ENCODE assay signal across 8 cellular contexts in genomic region chr11:66070604-66071325, GRCh38. TPM values are rescaled to one million over a fixed set of nuclear protein-coding genes. Genes with fewer than 3 reads are reported as not detected.
DNase-seq lines count a peak whose midpoint lies in the region; ATAC-seq and TF ChIP-seq lines count a peak whose summit lies in the region.

No MANE protein-coding gene starts in this region.

- H3K36me3 Mint-ChIP-seq in memory B cell: peaks cover 29% of the 10 kb centered on the region

- peaks cover 28% of the 10 kb centered on the region for H3K4me1 ChIP-seq in effector memory CD4-positive, alpha-beta T cell (ENCODE audit: control insufficient read depth, insufficient read depth, low read length, poor library complexity, severe bottlenecking)
- H3K4me1 ChIP-seq in thyroid gland: peaks cover 27 to 31% of the 10 kb centered on the region in 2 donors

- no peak for TF ChIP-seq POLR2A in thyroid gland (IDR thresholded peaks at IDR 0.05)

- H3K4me1 Mint-ChIP-seq in memory B cell: peaks cover 50% of the 10 kb centered on the region

- H3K9me3 Mint-ChIP-seq in memory B cell: no peaks in the 10 kb centered on the region

- peak in 2 of 3 experiments; percentile 69 to 77 for DNase-seq in NCI-H1417 (lab: John Stamatoyannopoulos, UW)
- no peak for DNase-seq in NCI-H1417 treated with DMSO at 0.1 percent for 48 hours (lab: John Stamatoyannopoulos, UW)
- DNase-seq in effector memory CD4-positive, alpha-beta T cell: peak in 1 of 3 donors; percentile 9
- no peak for DNase-seq in memory B cell (ENCODE audit: low spot score in 2 of 2)
- peak; percentile 51 to 52 for DNase-seq in thyroid gland
- no peak for DNase-seq in T1000 (lab: John Stamatoyannopoulos, UW)

- H3K27ac Mint-ChIP-seq in memory B cell: peak overlapping the region; percentile 96

- no peaks in the 10 kb centered on the region for H3K9me2 ChIP-seq in SU-DHL-6 (replicated peaks; ENCODE audit: insufficient read depth, low read length)

- intact Hi-C loops in thyroid gland (cut with DNase I): loop anchor here (10.0 kb wide), 1 partner anchor 144 kb away; no protein-coding TSS in a partner anchor

- H3K36me3 ChIP-seq in SU-DHL-6 (ENCODE audit: low read length) (peaks cover 10% of the 10 kb centered on the region), thyroid gland (peaks cover 30% of the 10 kb centered on the region in 2 donors)
- peaks cover 22% of the 10 kb centered on the region for H3K36me3 ChIP-seq in effector memory CD4-positive, alpha-beta T cell (ENCODE audit: control insufficient read depth, insufficient read depth, low read length)

- H3K9ac ChIP-seq in SU-DHL-6 (ENCODE audit: low read length): peak overlapping the region; percentile 69

- H2AFZ ChIP-seq in SU-DHL-6 (ENCODE audit: low read depth, low read length, severe bottlenecking): peak overlapping the region; percentile 68

- WGBS in thyroid gland, 2 donors: 1 to 5% methylated on average over 11 to 27 of the region's 58 CpGs

- peak overlapping the region; percentile 96 for H3K4me3 Mint-ChIP-seq in memory B cell

- no peaks in the 10 kb centered on the region for H3K79me2 ChIP-seq in SU-DHL-6 (ENCODE audit: insufficient read depth, low read length)

- H3F3A ChIP-seq in SU-DHL-6 (ENCODE audit: insufficient read depth): peaks cover 38% of the 10 kb centered on the region

- H3K27me3 ChIP-seq in SU-DHL-6 (ENCODE audit: low read length): no peaks in the 10 kb centered on the region
- H3K27me3 ChIP-seq in effector memory CD4-positive, alpha-beta T cell (replicated peaks; ENCODE audit: control insufficient read depth, insufficient read depth, low read length, poor library complexity, severe bottlenecking): no peaks in the 10 kb centered on the region
- no peaks in the 10 kb centered on the region for H3K27me3 ChIP-seq in thyroid gland

- ATAC-seq in HG02763 (IDR thresholded peaks at IDR 0.05; ENCODE audit: unreplicated experiment) (peak; percentile 11), memory B cell (ENCODE audit: low read depth) (no peak)

- H4K20me1 ChIP-seq in SU-DHL-6 (ENCODE audit: low read depth, low read length): no peaks in the 10 kb centered on the region

- H3K9me3 ChIP-seq in SU-DHL-6 (ENCODE audit: insufficient read depth, low read length) (no peaks in the 10 kb centered on the region), thyroid gland (no peaks in the 10 kb centered on the region)
- H3K9me3 ChIP-seq in effector memory CD4-positive, alpha-beta T cell (ENCODE audit: control insufficient read depth, low read length): no peaks in the 10 kb centered on the region

- H3K27ac ChIP-seq in SU-DHL-6 (ENCODE audit: low read depth, low read length): no peak overlapping the region
- H3K27ac ChIP-seq in effector memory CD4-positive, alpha-beta T cell (ENCODE audit: insufficient read depth, low read length, poor library complexity, severe bottlenecking): peak overlapping the region; percentile 78
- H3K27ac ChIP-seq in thyroid gland: peak overlapping the region; percentile 72 to 94 (median 78)

- H3K4me2 ChIP-seq in SU-DHL-6 (ENCODE audit: low read depth, low read length, poor library complexity, severe bottlenecking): peak overlapping the region; percentile 79

- H3K4me3 ChIP-seq in SU-DHL-6 (ENCODE audit: insufficient read depth, low read length, poor library complexity, severe bottlenecking): peak overlapping the region; percentile 68
- H3K4me3 ChIP-seq in effector memory CD4-positive, alpha-beta T cell (ENCODE audit: insufficient read depth, low read depth, low read length, poor library complexity, severe bottlenecking): peak overlapping the region; percentile 79
- peak overlapping the region; percentile 35 to 99 (median 56) for H3K4me3 ChIP-seq in thyroid gland (replicated peaks in 1 of 3)

- TF ChIP-seq CTCF in SU-DHL-6 (IDR thresholded peaks at IDR 0.05; ENCODE audit: insufficient read depth, low read length, poor library complexity, severe bottlenecking) (no peak), thyroid gland (IDR thresholded peaks at IDR 0.05) (no peak)

- no peaks in the 10 kb centered on the region for H3K27me3 Mint-ChIP-seq in memory B cell

RNA-seq across cellular contexts. Expression of gene PACS1, which starts 0.7 kb away (rescaled TPM):
- total RNA-seq in thyroid gland: 10 to 100 TPM; 39.6 to 67.7 (median 59.7) TPM

RNA-seq across cellular contexts. Expression of gene SF3B2, which starts 18.6 kb away (rescaled TPM):
- total RNA-seq in thyroid gland: 100 to 1,000 TPM; 149 to 231 (median 158) TPM

RNA-seq across cellular contexts. Expression of gene GAL3ST3, which starts 21.8 kb away (rescaled TPM):
- 100 to 1,000 TPM in 2 of 4 donors, 10 to 100 TPM in 2; 49.2 to 154 (median 118) TPM for total RNA-seq in thyroid gland

RNA-seq across cellular contexts. Expression of gene CATSPER1, which starts 44.5 kb away (rescaled TPM):
- not detected for total RNA-seq in thyroid gland

RNA-seq across cellular contexts. Expression of gene CST6, which starts 59.0 kb away (rescaled TPM):
- 10 to 100 TPM in 3 of 4 donors, 1 to 10 TPM in 1; 7.1 to 53.1 (median 30.6) TPM for total RNA-seq in thyroid gland

Comparison
In these comparisons a context has a peak if more than half of its experiments do, and no peak if none do; other contexts are left out.
1. DNase-seq: peak in NCI-H1417 (2 of 3) and thyroid gland (2 of 2); none in NCI-H1417 treated with DMSO at 0.1 percent for 48 hours (single experiment), memory B cell (0 of 2) and T1000 (single experiment).
2. Peak in every context shown above with its lines, with median percentiles within 50 percentile points of each other: H3K4me3 ChIP-seq.